ENCODE assay signal across 1 cellular context in the genomic region with DNA sequence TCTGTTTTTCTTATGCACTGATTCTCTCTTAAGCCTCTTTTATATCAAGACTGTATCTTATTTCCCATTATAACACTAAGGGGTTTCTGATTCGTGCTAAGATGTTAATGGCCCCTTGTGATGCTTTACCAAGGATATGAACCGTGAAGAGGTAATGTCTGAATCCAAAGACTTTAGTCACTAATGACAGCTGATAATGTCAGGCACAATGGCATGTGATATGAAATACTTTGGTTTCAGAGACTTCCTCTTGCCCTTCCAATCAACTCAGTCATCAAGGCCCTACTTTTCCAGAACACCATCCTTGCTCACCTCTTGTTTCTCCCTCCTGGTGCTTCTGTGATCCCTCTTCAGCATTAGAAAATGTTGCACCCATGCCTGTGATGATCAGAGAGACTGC.
TF ChIP-seq lines count a peak whose summit lies in the region.

No MANE protein-coding gene starts in this region.

TF ChIP-seq in WTC11, 78 proteins besides CTCF, POLR2A, EP300 and RAD21 (continued from another document):
- TF ChIP-seq, protein P1, sequence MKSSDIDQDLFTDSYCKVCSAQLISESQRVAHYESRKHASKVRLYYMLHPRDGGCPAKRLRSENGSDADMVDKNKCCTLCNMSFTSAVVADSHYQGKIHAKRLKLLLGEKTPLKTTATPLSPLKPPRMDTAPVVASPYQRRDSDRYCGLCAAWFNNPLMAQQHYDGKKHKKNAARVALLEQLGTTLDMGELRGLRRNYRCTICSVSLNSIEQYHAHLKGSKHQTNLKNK (CRISPR knock-in tag; IDR thresholded peaks at IDR 0.05), result no peak
- TF ChIP-seq, protein P2, sequence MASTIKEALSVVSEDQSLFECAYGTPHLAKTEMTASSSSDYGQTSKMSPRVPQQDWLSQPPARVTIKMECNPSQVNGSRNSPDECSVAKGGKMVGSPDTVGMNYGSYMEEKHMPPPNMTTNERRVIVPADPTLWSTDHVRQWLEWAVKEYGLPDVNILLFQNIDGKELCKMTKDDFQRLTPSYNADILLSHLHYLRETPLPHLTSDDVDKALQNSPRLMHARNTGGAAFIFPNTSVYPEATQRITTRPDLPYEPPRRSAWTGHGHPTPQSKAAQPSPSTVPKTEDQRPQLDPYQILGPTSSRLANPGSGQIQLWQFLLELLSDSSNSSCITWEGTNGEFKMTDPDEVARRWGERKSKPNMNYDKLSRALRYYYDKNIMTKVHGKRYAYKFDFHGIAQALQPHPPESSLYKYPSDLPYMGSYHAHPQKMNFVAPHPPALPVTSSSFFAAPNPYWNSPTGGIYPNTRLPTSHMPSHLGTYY (CRISPR knock-in tag; IDR thresholded peaks at IDR 0.05), result no peak
- TF ChIP-seq ZNF396 (CRISPR knock-in tag; IDR thresholded peaks at IDR 0.05; ENCODE audit: borderline replicate concordance), result no peak
- TF ChIP-seq, protein P3, sequence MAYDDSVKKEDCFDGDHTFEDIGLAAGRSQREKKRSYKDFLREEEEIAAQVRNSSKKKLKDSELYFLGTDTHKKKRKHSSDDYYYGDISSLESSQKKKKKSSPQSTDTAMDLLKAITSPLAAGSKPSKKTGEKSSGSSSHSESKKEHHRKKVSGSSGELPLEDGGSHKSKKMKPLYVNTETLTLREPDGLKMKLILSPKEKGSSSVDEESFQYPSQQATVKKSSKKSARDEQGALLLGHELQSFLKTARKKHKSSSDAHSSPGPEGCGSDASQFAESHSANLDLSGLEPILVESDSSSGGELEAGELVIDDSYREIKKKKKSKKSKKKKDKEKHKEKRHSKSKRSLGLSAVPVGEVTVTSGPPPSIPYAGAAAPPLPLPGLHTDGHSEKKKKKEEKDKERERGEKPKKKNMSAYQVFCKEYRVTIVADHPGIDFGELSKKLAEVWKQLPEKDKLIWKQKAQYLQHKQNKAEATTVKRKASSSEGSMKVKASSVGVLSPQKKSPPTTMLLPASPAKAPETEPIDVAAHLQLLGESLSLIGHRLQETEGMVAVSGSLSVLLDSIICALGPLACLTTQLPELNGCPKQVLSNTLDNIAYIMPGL (CRISPR knock-in tag; IDR thresholded peaks at IDR 0.05), result no peak
- TF ChIP-seq, protein P4, sequence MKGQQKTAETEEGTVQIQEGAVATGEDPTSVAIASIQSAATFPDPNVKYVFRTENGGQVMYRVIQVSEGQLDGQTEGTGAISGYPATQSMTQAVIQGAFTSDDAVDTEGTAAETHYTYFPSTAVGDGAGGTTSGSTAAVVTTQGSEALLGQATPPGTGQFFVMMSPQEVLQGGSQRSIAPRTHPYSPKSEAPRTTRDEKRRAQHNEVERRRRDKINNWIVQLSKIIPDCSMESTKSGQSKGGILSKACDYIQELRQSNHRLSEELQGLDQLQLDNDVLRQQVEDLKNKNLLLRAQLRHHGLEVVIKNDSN (CRISPR knock-in tag; IDR thresholded peaks at IDR 0.05), result no peak
- no peak for TF ChIP-seq TCF7 (CRISPR knock-in tag; IDR thresholded peaks at IDR 0.05; ENCODE audit: low read depth)
- no peak for TF ChIP-seq SP1 (CRISPR knock-in tag; conservative IDR thresholded peaks at IDR 0.05)
- TF ChIP-seq, protein P5, sequence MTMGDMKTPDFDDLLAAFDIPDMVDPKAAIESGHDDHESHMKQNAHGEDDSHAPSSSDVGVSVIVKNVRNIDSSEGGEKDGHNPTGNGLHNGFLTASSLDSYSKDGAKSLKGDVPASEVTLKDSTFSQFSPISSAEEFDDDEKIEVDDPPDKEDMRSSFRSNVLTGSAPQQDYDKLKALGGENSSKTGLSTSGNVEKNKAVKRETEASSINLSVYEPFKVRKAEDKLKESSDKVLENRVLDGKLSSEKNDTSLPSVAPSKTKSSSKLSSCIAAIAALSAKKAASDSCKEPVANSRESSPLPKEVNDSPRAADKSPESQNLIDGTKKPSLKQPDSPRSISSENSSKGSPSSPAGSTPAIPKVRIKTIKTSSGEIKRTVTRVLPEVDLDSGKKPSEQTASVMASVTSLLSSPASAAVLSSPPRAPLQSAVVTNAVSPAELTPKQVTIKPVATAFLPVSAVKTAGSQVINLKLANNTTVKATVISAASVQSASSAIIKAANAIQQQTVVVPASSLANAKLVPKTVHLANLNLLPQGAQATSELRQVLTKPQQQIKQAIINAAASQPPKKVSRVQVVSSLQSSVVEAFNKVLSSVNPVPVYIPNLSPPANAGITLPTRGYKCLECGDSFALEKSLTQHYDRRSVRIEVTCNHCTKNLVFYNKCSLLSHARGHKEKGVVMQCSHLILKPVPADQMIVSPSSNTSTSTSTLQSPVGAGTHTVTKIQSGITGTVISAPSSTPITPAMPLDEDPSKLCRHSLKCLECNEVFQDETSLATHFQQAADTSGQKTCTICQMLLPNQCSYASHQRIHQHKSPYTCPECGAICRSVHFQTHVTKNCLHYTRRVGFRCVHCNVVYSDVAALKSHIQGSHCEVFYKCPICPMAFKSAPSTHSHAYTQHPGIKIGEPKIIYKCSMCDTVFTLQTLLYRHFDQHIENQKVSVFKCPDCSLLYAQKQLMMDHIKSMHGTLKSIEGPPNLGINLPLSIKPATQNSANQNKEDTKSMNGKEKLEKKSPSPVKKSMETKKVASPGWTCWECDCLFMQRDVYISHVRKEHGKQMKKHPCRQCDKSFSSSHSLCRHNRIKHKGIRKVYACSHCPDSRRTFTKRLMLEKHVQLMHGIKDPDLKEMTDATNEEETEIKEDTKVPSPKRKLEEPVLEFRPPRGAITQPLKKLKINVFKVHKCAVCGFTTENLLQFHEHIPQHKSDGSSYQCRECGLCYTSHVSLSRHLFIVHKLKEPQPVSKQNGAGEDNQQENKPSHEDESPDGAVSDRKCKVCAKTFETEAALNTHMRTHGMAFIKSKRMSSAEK (CRISPR knock-in tag; IDR thresholded peaks at IDR 0.05; ENCODE audit: borderline replicate concordance), result no peak
